In the genomic region with DNA sequence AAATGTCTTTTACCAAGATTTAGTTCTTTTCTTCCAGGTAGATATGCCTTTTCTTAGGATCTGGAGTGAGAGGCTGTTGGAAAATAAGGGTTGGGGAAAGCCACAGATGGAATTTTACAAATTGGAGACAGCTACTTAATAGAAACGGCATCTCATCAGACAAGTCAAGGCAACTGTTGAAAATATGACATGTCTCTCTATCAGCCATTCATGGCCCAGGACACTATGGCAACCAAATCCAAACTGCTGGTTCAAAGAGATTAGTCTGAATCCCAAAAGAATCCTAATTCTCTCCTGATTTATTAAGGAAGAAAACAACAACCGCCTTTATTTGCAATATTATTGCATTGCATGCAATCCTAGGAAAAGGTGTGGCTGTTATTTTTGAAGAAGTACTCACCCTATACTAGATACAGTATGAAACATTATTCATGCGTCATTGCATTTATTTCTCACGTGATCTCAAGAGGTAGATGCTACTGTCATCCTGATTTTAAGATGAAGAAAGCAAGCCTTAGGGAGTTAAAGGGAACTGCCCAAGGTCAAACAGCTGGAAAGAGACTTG, we compare ENCODE assay signal across 18 cellular contexts. TPM values are rescaled to one million over a fixed set of nuclear protein-coding genes. Genes with fewer than 3 reads are reported as not detected.
"Had no signal": no experiment of that assay in that cellular context is flagged by ENCODE, and none has a peak within 500 bp of the region (broad histone marks: within the 10 kb centered on the region; RNA-seq: fewer than 3 reads in every experiment).

No MANE protein-coding gene starts in this region.

- H3K4me3 ChIP-seq: body of pancreas, heart right ventricle, tibial nerve had no signal

- H3K4me1 ChIP-seq: parathyroid adenoma, tibial nerve had no signal

- H3K27ac ChIP-seq: body of pancreas, heart right ventricle, parathyroid adenoma, tibial nerve had no signal

- DNase-seq: activated CD4-positive, alpha-beta T cell treated with anti-CD3 and anti-CD28 coated beads, Interleukin-2, amount 50 U/mL, for 4 hours; activated naive CD8-positive, alpha-beta T cell treated with anti-CD3 and anti-CD28 coated beads for 36 hours; amniotic stem cell; body of pancreas; central memory CD4-positive, alpha-beta T cell; endodermal cell; erythroblast; heart right ventricle; mesendoderm; naive thymus-derived CD4-positive, alpha-beta T cell; stimulated activated naive CD8-positive, alpha-beta T cell treated with anti-CD3 and anti-CD28 coated beads, Interleukin-15, Interleukin-2, amounts not matched to agents 100 U/mL and 50 U/mL, for 24 hours; substantia nigra had no signal

- H3K9ac ChIP-seq: parathyroid adenoma had no signal

- H2AFZ ChIP-seq: parathyroid adenoma had no signal

- H3K79me2 ChIP-seq: parathyroid adenoma had no signal

- H3K36me3 Mint-ChIP-seq: activated naive CD8-positive, alpha-beta T cell treated with anti-CD3 and anti-CD28 coated beads for 36 hours; naive thymus-derived CD4-positive, alpha-beta T cell had no signal

- ATAC-seq: body of pancreas; heart right ventricle; naive thymus-derived CD4-positive, alpha-beta T cell; stimulated activated naive CD8-positive, alpha-beta T cell treated with anti-CD3 and anti-CD28 coated beads, Interleukin-15, Interleukin-2, amounts not matched to agents 100 U/mL and 50 U/mL, for 24 hours had no signal

- H3K9me3 ChIP-seq: body of pancreas had no signal

- H3K9me3 Mint-ChIP-seq: activated naive CD8-positive, alpha-beta T cell treated with anti-CD3 and anti-CD28 coated beads for 36 hours; activated T-helper 1 cell treated with anti-CD3 and anti-CD28 coated beads, Interleukin-12 subunit alpha, Interleukin-12 subunit beta, Interleukin-2, Interleukin-4 antibody, amounts not matched to agents 30 ng/mL and 10 ng/mL and 1 ng/mL, durations not matched to agents 14 hours and 24 hours and 36 hours; endodermal cell; T-helper 1 cell treated with Interleukin-12 subunit alpha and Interleukin-12 subunit beta and Interleukin-4 antibody, amounts not matched to agents 30 μg/mL and 1 μg/mL, for 36 hours had no signal

- H3K4me3 Mint-ChIP-seq: activated naive CD8-positive, alpha-beta T cell treated with anti-CD3 and anti-CD28 coated beads for 36 hours; activated T-helper 1 cell treated with anti-CD3 and anti-CD28 coated beads, Interleukin-12 subunit alpha, Interleukin-12 subunit beta, Interleukin-2, Interleukin-4 antibody, amounts not matched to agents 30 ng/mL and 10 ng/mL and 1 ng/mL, durations not matched to agents 14 hours and 24 hours and 36 hours; endodermal cell; naive thymus-derived CD4-positive, alpha-beta T cell; T-helper 1 cell treated with Interleukin-12 subunit alpha and Interleukin-12 subunit beta and Interleukin-4 antibody, amounts not matched to agents 30 μg/mL and 1 μg/mL, for 36 hours had no signal

- H3K36me3 ChIP-seq: heart right ventricle, tibial nerve had no signal

- H3K27me3 ChIP-seq: body of pancreas, heart right ventricle, tibial nerve had no signal

- H3K27ac Mint-ChIP-seq: activated naive CD8-positive, alpha-beta T cell treated with anti-CD3 and anti-CD28 coated beads for 36 hours; activated T-helper 1 cell treated with anti-CD3 and anti-CD28 coated beads, Interleukin-12 subunit alpha, Interleukin-12 subunit beta, Interleukin-2, Interleukin-4 antibody, amounts not matched to agents 30 ng/mL and 10 ng/mL and 1 ng/mL, durations not matched to agents 14 hours and 24 hours and 36 hours; endodermal cell; naive thymus-derived CD4-positive, alpha-beta T cell; T-helper 1 cell treated with Interleukin-12 subunit alpha and Interleukin-12 subunit beta and Interleukin-4 antibody, amounts not matched to agents 30 μg/mL and 1 μg/mL, for 36 hours had no signal

- H3K4me1 Mint-ChIP-seq: endodermal cell had no signal

- FAIRE-seq: colon, urothelium cell line had no signal

- H3K27me3 Mint-ChIP-seq: activated naive CD8-positive, alpha-beta T cell treated with anti-CD3 and anti-CD28 coated beads for 36 hours had no signal

RNA-seq across cellular contexts. Expression of a gene that starts 44.2 kb away (rescaled TPM):
- total RNA-seq: activated naive CD8-positive, alpha-beta T cell treated with anti-CD3 and anti-CD28 coated beads for 36 hours; activated T-helper 1 cell treated with anti-CD3 and anti-CD28 coated beads, Interleukin-12 subunit alpha, Interleukin-12 subunit beta, Interleukin-2, Interleukin-4 antibody, amounts not matched to agents 30 ng/mL and 10 ng/mL and 1 ng/mL, durations not matched to agents 14 hours and 24 hours and 36 hours had no signal
